8 cellular contexts compared by ENCODE assay signal in genomic region chrX:134718329-134719317, GRCh38.
A peak's percentile ranks its signal among the peaks of the same experiment; 100 is the strongest.
DNase-seq lines count a peak whose midpoint lies in the region; ATAC-seq and TF ChIP-seq lines count a peak whose summit lies in the region.

No MANE protein-coding gene starts in this region.

- H2AFZ ChIP-seq in fibroblast of lung (ENCODE audit: low read length): no peak overlapping the region

- H3K79me2 ChIP-seq in fibroblast of lung (ENCODE audit: control insufficient read depth, insufficient read depth, low read length): no peaks in the 10 kb centered on the region

- H3K27ac ChIP-seq in right atrium auricular region (no peak overlapping the region), fibroblast of lung (ENCODE audit: insufficient read depth, low read length) (no peak overlapping the region)

- DNase-seq in Right ventricle myocardium inferior (ENCODE audit: missing footprints) (no peak), right atrium auricular region (ENCODE audit: low spot score) (no peak), fibroblast of lung (ENCODE audit: low read depth in 2 of 2) (peak; percentile 89 to 95), NCI-H1092 (lab: John Stamatoyannopoulos, UW) (no peak)
- peak; percentile 9 for DNase-seq in stimulated activated CD4-positive, alpha-beta T cell treated with anti-CD3 and anti-CD28 coated beads, Interleukin-4, amount 100 ng/mL, for 24 hours

- H3K4me3 ChIP-seq in right atrium auricular region (no peak overlapping the region), fibroblast of lung (replicated peaks in 1 of 4; ENCODE audit: control extremely low read depth in 1 of 4, insufficient read depth in 1 of 4, low read depth in 3 of 4, low read length in 4 of 4) (no peak overlapping the region)

- H3K36me3 ChIP-seq in right atrium auricular region (no peaks in the 10 kb centered on the region), fibroblast of lung (ENCODE audit: control insufficient read depth, insufficient read depth, low read length) (no peaks in the 10 kb centered on the region)

- no peaks in the 10 kb centered on the region for H4K20me1 ChIP-seq in fibroblast of lung (ENCODE audit: control insufficient read depth, extremely low read depth, insufficient read depth, low read length)

- TF ChIP-seq CTCF in right atrium auricular region (IDR thresholded peaks at IDR 0.05) (no peak), fibroblast of lung (conservative IDR thresholded peaks at IDR 0.05 in 1 of 2, IDR thresholded peaks at IDR 0.05 in 1 of 2; ENCODE audit: low read depth in 1 of 2, low read length in 2 of 2) (no peak)

- H3K4me2 ChIP-seq in fibroblast of lung (ENCODE audit: extremely low read depth, insufficient read depth, low read length): no peak overlapping the region

- intact Hi-C loops in Right ventricle myocardium inferior (cut with DNase I): no loop called here

- peak; percentile 78 for ATAC-seq in Right ventricle myocardium inferior
- peak; percentile 86 for ATAC-seq in HG03175 (IDR thresholded peaks at IDR 0.05; ENCODE audit: unreplicated experiment)
- ATAC-seq in SK-N-SH treated with all-trans-retinoic acid at 6 μM for 48 hours: peak; percentile 93
- no peak for ATAC-seq in GM21528 (IDR thresholded peaks at IDR 0.05; ENCODE audit: low FRiP score, unreplicated experiment)

- H3K4me1 ChIP-seq in right atrium auricular region (no peaks in the 10 kb centered on the region), fibroblast of lung (ENCODE audit: control insufficient read depth, extremely low read depth, insufficient read depth, low read length) (peaks cover 3% of the 10 kb centered on the region)

- H3K9me3 ChIP-seq in right atrium auricular region: peaks cover 0 to 7% of the 10 kb centered on the region in 2 donors
- no peaks in the 10 kb centered on the region for H3K9me3 ChIP-seq in fibroblast of lung (ENCODE audit: control insufficient read depth, insufficient read depth, low read depth, low read length)

- H3K27me3 ChIP-seq in right atrium auricular region (no peaks in the 10 kb centered on the region), fibroblast of lung (ENCODE audit: control insufficient read depth, insufficient read depth, low read length) (no peaks in the 10 kb centered on the region)

- no peak overlapping the region for H3K9ac ChIP-seq in fibroblast of lung (ENCODE audit: insufficient read depth, low read length)

TF ChIP-seq in SK-N-SH treated with all-trans-retinoic acid at 6 μM for 48 hours, 23 proteins besides CTCF, POLR2A, EP300 and RAD21:
- TF ChIP-seq GLIS3 (CRISPR knock-in tag; IDR thresholded peaks at IDR 0.05): no peak
- TF ChIP-seq, protein P1, sequence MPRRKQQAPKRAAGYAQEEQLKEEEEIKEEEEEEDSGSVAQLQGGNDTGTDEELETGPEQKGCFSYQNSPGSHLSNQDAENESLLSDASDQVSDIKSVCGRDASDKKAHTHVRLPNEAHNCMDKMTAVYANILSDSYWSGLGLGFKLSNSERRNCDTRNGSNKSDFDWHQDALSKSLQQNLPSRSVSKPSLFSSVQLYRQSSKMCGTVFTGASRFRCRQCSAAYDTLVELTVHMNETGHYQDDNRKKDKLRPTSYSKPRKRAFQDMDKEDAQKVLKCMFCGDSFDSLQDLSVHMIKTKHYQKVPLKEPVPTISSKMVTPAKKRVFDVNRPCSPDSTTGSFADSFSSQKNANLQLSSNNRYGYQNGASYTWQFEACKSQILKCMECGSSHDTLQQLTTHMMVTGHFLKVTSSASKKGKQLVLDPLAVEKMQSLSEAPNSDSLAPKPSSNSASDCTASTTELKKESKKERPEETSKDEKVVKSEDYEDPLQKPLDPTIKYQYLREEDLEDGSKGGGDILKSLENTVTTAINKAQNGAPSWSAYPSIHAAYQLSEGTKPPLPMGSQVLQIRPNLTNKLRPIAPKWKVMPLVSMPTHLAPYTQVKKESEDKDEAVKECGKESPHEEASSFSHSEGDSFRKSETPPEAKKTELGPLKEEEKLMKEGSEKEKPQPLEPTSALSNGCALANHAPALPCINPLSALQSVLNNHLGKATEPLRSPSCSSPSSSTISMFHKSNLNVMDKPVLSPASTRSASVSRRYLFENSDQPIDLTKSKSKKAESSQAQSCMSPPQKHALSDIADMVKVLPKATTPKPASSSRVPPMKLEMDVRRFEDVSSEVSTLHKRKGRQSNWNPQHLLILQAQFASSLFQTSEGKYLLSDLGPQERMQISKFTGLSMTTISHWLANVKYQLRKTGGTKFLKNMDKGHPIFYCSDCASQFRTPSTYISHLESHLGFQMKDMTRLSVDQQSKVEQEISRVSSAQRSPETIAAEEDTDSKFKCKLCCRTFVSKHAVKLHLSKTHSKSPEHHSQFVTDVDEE (CRISPR knock-in tag; IDR thresholded peaks at IDR 0.05): no peak
- TF ChIP-seq POU6F1 (CRISPR knock-in tag; IDR thresholded peaks at IDR 0.05; ENCODE audit: borderline replicate concordance, low read depth): no peak
- no peak for TF ChIP-seq ISL1 (CRISPR knock-in tag; IDR thresholded peaks at IDR 0.05)
- TF ChIP-seq CSRNP3 (CRISPR knock-in tag; IDR thresholded peaks at IDR 0.05): no peak
- no peak for TF ChIP-seq TOX (CRISPR knock-in tag; IDR thresholded peaks at IDR 0.05; ENCODE audit: borderline replicate concordance)
- no peak for TF ChIP-seq ZNF70 (CRISPR knock-in tag; IDR thresholded peaks at IDR 0.05)
- no peak for TF ChIP-seq ESRRG (CRISPR knock-in tag; IDR thresholded peaks at IDR 0.05)
- TF ChIP-seq CSDC2 (CRISPR knock-in tag; IDR thresholded peaks at IDR 0.05): no peak
- TF ChIP-seq ZC3H10 (CRISPR knock-in tag; IDR thresholded peaks at IDR 0.05): no peak
- TF ChIP-seq, protein P2, sequence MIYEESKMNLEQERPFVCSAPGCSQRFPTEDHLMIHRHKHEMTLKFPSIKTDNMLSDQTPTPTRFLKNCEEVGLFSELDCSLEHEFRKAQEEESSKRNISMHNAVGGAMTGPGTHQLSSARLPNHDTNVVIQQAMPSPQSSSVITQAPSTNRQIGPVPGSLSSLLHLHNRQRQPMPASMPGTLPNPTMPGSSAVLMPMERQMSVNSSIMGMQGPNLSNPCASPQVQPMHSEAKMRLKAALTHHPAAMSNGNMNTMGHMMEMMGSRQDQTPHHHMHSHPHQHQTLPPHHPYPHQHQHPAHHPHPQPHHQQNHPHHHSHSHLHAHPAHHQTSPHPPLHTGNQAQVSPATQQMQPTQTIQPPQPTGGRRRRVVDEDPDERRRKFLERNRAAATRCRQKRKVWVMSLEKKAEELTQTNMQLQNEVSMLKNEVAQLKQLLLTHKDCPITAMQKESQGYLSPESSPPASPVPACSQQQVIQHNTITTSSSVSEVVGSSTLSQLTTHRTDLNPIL (CRISPR knock-in tag; IDR thresholded peaks at IDR 0.05; ENCODE audit: low read depth): no peak
- no peak for TF ChIP-seq ZNF565 (CRISPR knock-in tag; conservative IDR thresholded peaks at IDR 0.05; ENCODE audit: low read depth)
- no peak for TF ChIP-seq ZFP3 (CRISPR knock-in tag; IDR thresholded peaks at IDR 0.05)
- no peak for TF ChIP-seq ARNTL (CRISPR knock-in tag; IDR thresholded peaks at IDR 0.05; ENCODE audit: borderline replicate concordance, low read depth)
- TF ChIP-seq ZFP30 (CRISPR knock-in tag; IDR thresholded peaks at IDR 0.05): no peak
- TF ChIP-seq ZNF8 (CRISPR knock-in tag; IDR thresholded peaks at IDR 0.05): no peak
- TF ChIP-seq, protein P3, sequence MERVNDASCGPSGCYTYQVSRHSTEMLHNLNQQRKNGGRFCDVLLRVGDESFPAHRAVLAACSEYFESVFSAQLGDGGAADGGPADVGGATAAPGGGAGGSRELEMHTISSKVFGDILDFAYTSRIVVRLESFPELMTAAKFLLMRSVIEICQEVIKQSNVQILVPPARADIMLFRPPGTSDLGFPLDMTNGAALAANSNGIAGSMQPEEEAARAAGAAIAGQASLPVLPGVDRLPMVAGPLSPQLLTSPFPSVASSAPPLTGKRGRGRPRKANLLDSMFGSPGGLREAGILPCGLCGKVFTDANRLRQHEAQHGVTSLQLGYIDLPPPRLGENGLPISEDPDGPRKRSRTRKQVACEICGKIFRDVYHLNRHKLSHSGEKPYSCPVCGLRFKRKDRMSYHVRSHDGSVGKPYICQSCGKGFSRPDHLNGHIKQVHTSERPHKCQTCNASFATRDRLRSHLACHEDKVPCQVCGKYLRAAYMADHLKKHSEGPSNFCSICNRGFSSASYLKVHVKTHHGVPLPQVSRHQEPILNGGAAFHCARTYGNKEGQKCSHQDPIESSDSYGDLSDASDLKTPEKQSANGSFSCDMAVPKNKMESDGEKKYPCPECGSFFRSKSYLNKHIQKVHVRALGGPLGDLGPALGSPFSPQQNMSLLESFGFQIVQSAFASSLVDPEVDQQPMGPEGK (CRISPR knock-in tag; IDR thresholded peaks at IDR 0.05; ENCODE audit: borderline replicate concordance): no peak
- TF ChIP-seq PPARA (CRISPR knock-in tag; IDR thresholded peaks at IDR 0.05; ENCODE audit: borderline replicate concordance): no peak

Comparison
In these comparisons a context has a peak if more than half of its experiments do, and no peak if none do; other contexts are left out.
1. DNase-seq: peak in fibroblast of lung (2 of 2) and stimulated activated CD4-positive, alpha-beta T cell treated with anti-CD3 and anti-CD28 coated beads, Interleukin-4, amount 100 ng/mL, for 24 hours (single experiment); none in Right ventricle myocardium inferior (single experiment), right atrium auricular region (single experiment) and NCI-H1092 (single experiment).